9 cellular contexts compared by ENCODE assay signal in the genomic region with DNA sequence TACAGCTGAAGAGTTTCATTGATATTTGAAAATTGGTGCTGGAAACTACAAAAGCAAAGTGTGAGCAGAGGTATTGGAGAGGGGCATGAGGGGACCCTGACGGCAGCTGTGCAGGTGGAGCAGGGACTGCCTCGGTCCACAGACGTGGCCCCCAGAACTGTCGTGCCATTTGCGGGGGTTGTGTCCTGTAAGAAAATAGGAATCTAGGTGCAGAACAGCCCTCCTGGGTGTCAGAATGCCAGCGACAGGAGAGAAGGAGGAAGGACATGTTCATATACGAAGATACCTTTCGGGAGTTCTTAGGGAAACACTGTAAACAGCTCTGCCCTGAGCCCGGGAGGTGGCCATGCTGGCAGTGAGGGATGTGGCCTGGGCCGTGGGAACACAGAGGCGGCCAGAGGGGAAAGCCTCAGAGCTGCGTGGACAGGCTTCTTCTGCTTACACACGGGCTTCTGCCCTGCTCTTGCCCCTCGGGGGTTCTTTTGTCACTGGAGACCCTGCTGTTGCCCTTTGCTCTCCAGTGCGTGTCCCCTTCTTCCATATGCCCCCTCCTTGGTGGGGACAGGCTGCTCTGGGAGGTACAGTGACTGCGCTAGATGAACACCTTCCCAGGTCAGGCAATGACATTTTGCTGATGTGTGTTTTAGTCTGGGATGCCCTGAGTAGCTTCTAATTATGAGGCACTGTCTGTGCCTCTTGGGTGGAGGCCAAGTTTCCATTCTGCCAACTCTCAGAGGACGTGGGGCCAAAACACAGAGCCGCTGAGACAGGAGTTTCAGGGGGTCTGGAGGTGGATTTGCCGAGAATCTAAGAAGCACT.
A peak's percentile ranks its signal among the peaks of the same experiment; 100 is the strongest.
DNase-seq lines count a peak whose midpoint lies in the region; ATAC-seq and TF ChIP-seq lines count a peak whose summit lies in the region.
"Had no signal": no experiment of that assay in that cellular context is flagged by ENCODE, and none has a peak within 500 bp of the region (broad histone marks: within the 10 kb centered on the region; RNA-seq: fewer than 3 reads in every experiment).

No MANE protein-coding gene starts in this region.

- no peaks in the 10 kb centered on the region for H3K9me3 ChIP-seq in ascending aorta
- H3K9me3 ChIP-seq in testis, result no peaks in the 10 kb centered on the region

- H3K36me3 ChIP-seq in ascending aorta, result no peaks in the 10 kb centered on the region
- H3K36me3 ChIP-seq in testis (ENCODE audit: low read depth, missing control alignments), result no peaks in the 10 kb centered on the region

- H3K27me3 ChIP-seq in ascending aorta, result no peaks in the 10 kb centered on the region
- H3K27me3 ChIP-seq in testis, result no peaks in the 10 kb centered on the region

- intact Hi-C loops in ascending aorta (cut with DNase I) (loop anchor here (2.0 to 10.0 kb wide), 4 partner anchors 97 to 721 kb away; partner anchors contain the start of genes NAPG, RAB31 and VAPA), left colon (cut with DNase I, micrococcal nuclease) (no loop called here), testis (cut with DNase I; ENCODE audit: low total_unique reads) (no loop called here)

- ATAC-seq in left colon (peak; percentile 26), HG03097 (IDR thresholded peaks at IDR 0.05; ENCODE audit: low FRiP score, unreplicated experiment) (no peak), HG03039 (IDR thresholded peaks at IDR 0.05; ENCODE audit: unreplicated experiment) (no peak)
- ATAC-seq: activated naive CD4-positive, alpha-beta T cell treated with anti-CD3 and anti-CD28 coated beads, Interleukin-2, amount 50 U/mL, for 72 hours had no signal

- 59 to 62% methylated on average over 17 to 19 of the region's 19 CpGs for WGBS in testis, 2 donors

- no peak for TF ChIP-seq POLR2A in testis (IDR thresholded peaks at IDR 0.05)

- DNase-seq in DMS153 treated with DMSO at 0.1 percent for 48 hours (lab: John Stamatoyannopoulos, UW; ENCODE audit: unreplicated experiment) (peak; percentile 44), DMS153 (lab: John Stamatoyannopoulos, UW) (no peak), ascending aorta (ENCODE audit: low spot score in 2 of 2) (peak in 1 of 2 donors; percentile 67), left colon (no peak), testis (no peak), NCI-H1930 (lab: John Stamatoyannopoulos, UW) (no peak)

- peak overlapping the region; percentile 1 to 12 for H3K4me3 ChIP-seq in ascending aorta
- no peak overlapping the region for H3K4me3 ChIP-seq in testis

- TF ChIP-seq CTCF in ascending aorta (IDR thresholded peaks at IDR 0.05), result no peak
- no peak for TF ChIP-seq CTCF in testis (IDR thresholded peaks at IDR 0.05)

- H3K27ac ChIP-seq in ascending aorta (peak overlapping the region; percentile 59 to 66), testis (peak overlapping the region; percentile 35 to 62)

- H3K4me1 ChIP-seq in ascending aorta (peaks cover 11 to 34% of the 10 kb centered on the region in 2 donors), testis (peaks cover 30% of the 10 kb centered on the region)

Comparison
In these comparisons a context has a peak if more than half of its experiments do, and no peak if none do; other contexts are left out.
1. H3K4me3 ChIP-seq: peak in ascending aorta (2 of 2); none in testis (0 of 2).